In the genomic region with DNA sequence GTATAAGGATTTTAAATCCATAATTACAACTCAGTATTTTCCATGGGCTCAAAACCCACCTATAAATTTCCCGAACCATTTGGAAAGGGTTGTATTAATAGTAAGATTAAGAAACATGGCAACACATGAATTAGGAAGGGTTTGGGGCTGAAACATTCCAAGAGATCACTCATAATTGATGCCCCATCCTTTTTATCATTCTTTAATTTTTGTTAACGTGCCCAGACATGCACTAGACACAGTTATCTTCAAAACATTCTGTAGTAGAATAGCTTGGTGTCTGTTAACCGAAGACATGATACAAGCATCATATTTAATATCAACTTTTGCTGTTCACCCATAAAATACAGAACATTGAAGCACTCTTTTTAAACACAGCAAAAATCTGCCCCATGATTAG, we compare ENCODE assay signal across 21 cellular contexts.
A peak's percentile ranks its signal among the peaks of the same experiment; 100 is the strongest.
DNase-seq lines count a peak whose midpoint lies in the region; ATAC-seq, FAIRE-seq and TF ChIP-seq lines count a peak whose summit lies in the region.
"Had no signal": no experiment of that assay in that cellular context is flagged by ENCODE, and none has a peak within 500 bp of the region (broad histone marks: within the 10 kb centered on the region; RNA-seq: fewer than 3 reads in every experiment).

No MANE protein-coding gene starts in this region.

- H3K4me3 ChIP-seq in astrocyte (ENCODE audit: insufficient read depth, low read depth, low read length), result no peak overlapping the region
- H3K4me3 ChIP-seq in keratinocyte (ENCODE audit: control insufficient read depth in 2 of 3, extremely low read depth in 1 of 3, insufficient read depth in 2 of 3, low read depth in 1 of 3, low read length in 3 of 3), result peak overlapping the region in 2 of 3 experiments; percentile 24 to 45
- H3K4me3 ChIP-seq in skeletal muscle satellite cell (ENCODE audit: low read length), result no peak overlapping the region
- H3K4me3 ChIP-seq in dorsolateral prefrontal cortex, result no peak overlapping the region
- H3K4me3 ChIP-seq: MG63 had no signal

- ATAC-seq in HG03378 (IDR thresholded peaks at IDR 0.05; ENCODE audit: unreplicated experiment), result no peak

- H3K79me2 ChIP-seq in astrocyte (ENCODE audit: insufficient read depth, low read length) (no peaks in the 10 kb centered on the region), keratinocyte (ENCODE audit: control insufficient read depth, insufficient read depth, low read length) (peaks cover 66% of the 10 kb centered on the region)

- H3K4me2 ChIP-seq in astrocyte (ENCODE audit: low read length), result peak overlapping the region; percentile 28
- peak overlapping the region; percentile 85 for H3K4me2 ChIP-seq in keratinocyte (ENCODE audit: control insufficient read depth, extremely low read depth, insufficient read depth, low read depth, low read length)
- H3K4me2 ChIP-seq in skeletal muscle satellite cell (ENCODE audit: low read length), result no peak overlapping the region

- H3K36me3 Mint-ChIP-seq in HFFc6 (ENCODE audit: low read depth) (peaks cover 19% of the 10 kb centered on the region), astrocyte (ENCODE audit: low read depth, unreplicated experiment) (no peaks in the 10 kb centered on the region)
- H3K36me3 Mint-ChIP-seq: IgD-negative memory B cell had no signal

- peak overlapping the region; percentile 20 for H3K9ac ChIP-seq in astrocyte (ENCODE audit: low read length)
- H3K9ac ChIP-seq in keratinocyte (ENCODE audit: control insufficient read depth, extremely low read depth, insufficient read depth, low read length), result peak overlapping the region; percentile 68
- H3K9ac ChIP-seq in skeletal muscle satellite cell (ENCODE audit: low read depth, low read length), result peak overlapping the region; percentile 69

- H3K27ac Mint-ChIP-seq in HFFc6, result peak overlapping the region; percentile 33; the same call in 1 of the 2 replicates
- H3K27ac Mint-ChIP-seq in astrocyte (ENCODE audit: unreplicated experiment), result peak overlapping the region; percentile 100
- H3K27ac Mint-ChIP-seq: B cell; CD4-positive, alpha-beta T cell; H9; IgD-negative memory B cell had no signal

- FAIRE-seq in astrocyte (lab: Jason Lieb, UNC) (no peak), keratinocyte (lab: Jason Lieb, UNC) (no peak)
- FAIRE-seq: G401.6 had no signal

- no peak overlapping the region for H3K4me3 Mint-ChIP-seq in HFFc6
- peak overlapping the region; percentile 51 for H3K4me3 Mint-ChIP-seq in astrocyte (ENCODE audit: unreplicated experiment)
- H3K4me3 Mint-ChIP-seq: B cell; CD4-positive, alpha-beta T cell; H9; IgD-negative memory B cell had no signal

- H3K4me1 ChIP-seq in astrocyte (ENCODE audit: insufficient read depth, low read length), result peaks cover 49% of the 10 kb centered on the region
- peaks cover 70% of the 10 kb centered on the region for H3K4me1 ChIP-seq in keratinocyte (ENCODE audit: control insufficient read depth, extremely low read depth, insufficient read depth, low read length)
- H3K4me1 ChIP-seq in skeletal muscle satellite cell (ENCODE audit: control insufficient read depth, insufficient read depth, low read length), result peaks cover 59% of the 10 kb centered on the region

- dilution Hi-C loops in keratinocyte (cut with MboI; ENCODE audit: extremely low pct_ligation_motif_present, low sequenced_read_pairs), result no loop called here

- H3K27me3 ChIP-seq in astrocyte (ENCODE audit: insufficient read depth, low read length) (no peaks in the 10 kb centered on the region), keratinocyte (ENCODE audit: control insufficient read depth, extremely low read depth, insufficient read depth, low read length) (no peaks in the 10 kb centered on the region), skeletal muscle satellite cell (ENCODE audit: control insufficient read depth, insufficient read depth, low read length) (no peaks in the 10 kb centered on the region), dorsolateral prefrontal cortex (peaks cover 0 to 4% (median 0%) of the 10 kb centered on the region in 45 donors)
- H3K27me3 ChIP-seq: MG63 had no signal

- intact Hi-C loops in dorsolateral prefrontal cortex (cut with DNase I), result no loop called here

- H2AFZ ChIP-seq in astrocyte (ENCODE audit: low read depth, low read length) (no peak overlapping the region), keratinocyte (ENCODE audit: control insufficient read depth, low read length) (no peak overlapping the region)

- H3K4me1 Mint-ChIP-seq in HFFc6 (ENCODE audit: low read depth) (peaks cover 85% of the 10 kb centered on the region), astrocyte (ENCODE audit: low read depth, unreplicated experiment) (peaks cover 58% of the 10 kb centered on the region)
- H3K4me1 Mint-ChIP-seq: B cell had no signal

- H4K20me1 ChIP-seq in astrocyte (ENCODE audit: insufficient read depth, low read length) (no peaks in the 10 kb centered on the region), keratinocyte (ENCODE audit: control insufficient read depth, extremely low read depth, insufficient read depth, low read length) (no peaks in the 10 kb centered on the region)

- peak overlapping the region; percentile 98 for H3K27ac ChIP-seq in astrocyte (ENCODE audit: low read depth, low read length)
- H3K27ac ChIP-seq in keratinocyte (ENCODE audit: control insufficient read depth, insufficient read depth, low read length), result peak overlapping the region; percentile 91
- no peak overlapping the region for H3K27ac ChIP-seq in dorsolateral prefrontal cortex

- H3K9me1 ChIP-seq in keratinocyte (ENCODE audit: control insufficient read depth, extremely low read depth, insufficient read depth, low read length), result no peaks in the 10 kb centered on the region

- H3K9me3 ChIP-seq in astrocyte (ENCODE audit: insufficient read depth, low read depth, low read length), result no peaks in the 10 kb centered on the region
- H3K9me3 ChIP-seq in keratinocyte (ENCODE audit: control insufficient read depth, low read depth, low read length), result no peaks in the 10 kb centered on the region
- H3K9me3 ChIP-seq in skeletal muscle satellite cell (replicated peaks; ENCODE audit: low read length), result no peaks in the 10 kb centered on the region
- H3K9me3 ChIP-seq: Caco-2, MG63 had no signal

- H3K27me3 Mint-ChIP-seq in HFFc6 (ENCODE audit: insufficient read depth) (no peaks in the 10 kb centered on the region), astrocyte (ENCODE audit: low read depth, unreplicated experiment) (no peaks in the 10 kb centered on the region)

- H3K9me3 Mint-ChIP-seq in HFFc6 (no peaks in the 10 kb centered on the region), astrocyte (ENCODE audit: unreplicated experiment) (no peaks in the 10 kb centered on the region)
- H3K9me3 Mint-ChIP-seq: CD4-positive, alpha-beta T cell; H9 had no signal

- DNase-seq in HFFc6, result no peak
- DNase-seq in astrocyte (ENCODE audit: low read depth), result no peak
- DNase-seq in keratinocyte (ENCODE audit: low read depth, low spot score), result no peak
- no peak for DNase-seq in anterior cingulate cortex (lab: John Stamatoyannopoulos, UW)
- DNase-seq in dorsolateral prefrontal cortex, result no peak
- DNase-seq in CD1c-positive myeloid dendritic cell (ENCODE audit: extremely low spot score), result no peak
- DNase-seq: Caco-2; CD4-positive, alpha-beta T cell; H9; Karpas-422; MG63; NCI-H1048; NCI-H1436 treated with DMSO at 0.1 percent for 48 hours; NCI-H2081; NCI-H446 treated with DMSO at 0.1 percent for 48 hours; SIG-M5 had no signal

- no peaks in the 10 kb centered on the region for H3K36me3 ChIP-seq in astrocyte (ENCODE audit: insufficient read depth, low read length)
- H3K36me3 ChIP-seq in keratinocyte (ENCODE audit: control insufficient read depth in 2 of 2, extremely low read depth in 1 of 2, insufficient read depth in 2 of 2, low read length in 2 of 2), result peaks cover 0 to 9% of the 10 kb centered on the region in 2 experiments
- no peaks in the 10 kb centered on the region for H3K36me3 ChIP-seq in skeletal muscle satellite cell (ENCODE audit: insufficient read depth, low read length)
- H3K36me3 ChIP-seq: MG63 had no signal

- TF ChIP-seq CTCF in HFFc6 (IDR thresholded peaks at IDR 0.05) (no peak), astrocyte (IDR thresholded peaks at IDR 0.05; ENCODE audit: insufficient read depth, low read depth, low read length) (no peak), keratinocyte (optimal IDR thresholded peaks at IDR 0.05 in 1 of 3, IDR thresholded peaks at IDR 0.05 in 1 of 3, conservative IDR thresholded peaks at IDR 0.05 in 1 of 3; ENCODE audit: extremely low read depth in 1 of 3, insufficient read depth in 2 of 3, low read length in 3 of 3) (no peak), dorsolateral prefrontal cortex (IDR thresholded peaks at IDR 0.05 in 54 of 56, conservative IDR thresholded peaks at IDR 0.05 in 2 of 56; ENCODE audit: low read depth in 1 of 56, partially characterized antibody in 56 of 56) (no peak)

Comparison
In these comparisons a context has a peak if more than half of its experiments do, and no peak if none do; other contexts are left out.
1. H3K27ac ChIP-seq: peak in astrocyte (single experiment) and keratinocyte (single experiment); none in dorsolateral prefrontal cortex (0 of 59).
2. H3K4me3 ChIP-seq: peak in keratinocyte (2 of 3); none in astrocyte (single experiment), skeletal muscle satellite cell (single experiment) and dorsolateral prefrontal cortex (0 of 59).
3. Peak in every context shown above with its lines, with median percentiles within 50 percentile points of each other: H3K9ac ChIP-seq.